In genomic region chr3:188754286-188754685, GRCh38 we compare ENCODE assay signal across 25 cellular contexts.
DNase-seq lines count a peak whose midpoint lies in the region; ATAC-seq and TF ChIP-seq lines count a peak whose summit lies in the region.
"Had no signal": no experiment of that assay in that cellular context is flagged by ENCODE, and none has a peak within 500 bp of the region (broad histone marks: within the 10 kb centered on the region; RNA-seq: fewer than 3 reads in every experiment).

No MANE protein-coding gene starts in this region.

- H3K4me1 ChIP-seq in sigmoid colon: peaks cover 0 to 18% (median 6%) of the 10 kb centered on the region in 4 donors
- H3K4me1 ChIP-seq: lower lobe of right lung, thyroid gland had no signal

- peak overlapping the region; percentile 21 for H3K4me3 Mint-ChIP-seq in memory B cell
- H3K4me3 Mint-ChIP-seq: CD4-positive, CD25-positive, alpha-beta regulatory T cell; central memory CD8-positive, alpha-beta T cell had no signal

- no peaks in the 10 kb centered on the region for H3K9me3 ChIP-seq in sigmoid colon
- H3K9me3 ChIP-seq: ascending aorta, lower lobe of right lung, thyroid gland had no signal

- no peak for TF ChIP-seq CTCF in sigmoid colon (IDR thresholded peaks at IDR 0.05)

- peaks cover 40% of the 10 kb centered on the region for H3K4me1 Mint-ChIP-seq in memory B cell

- peaks cover 4% of the 10 kb centered on the region for H3K36me3 Mint-ChIP-seq in memory B cell

- 86 to 93% methylated on average over 5 of the region's 5 CpGs for WGBS in sigmoid colon, 2 donors

- H3K36me3 ChIP-seq in sigmoid colon: no peaks in the 10 kb centered on the region
- H3K36me3 ChIP-seq: ascending aorta, lower lobe of right lung, thyroid gland had no signal

- no peaks in the 10 kb centered on the region for H3K27me3 ChIP-seq in sigmoid colon
- H3K27me3 ChIP-seq: ascending aorta, thyroid gland had no signal

- intact Hi-C loops in sigmoid colon (cut with DNase I): no loop called here

- ATAC-seq in GM19035 (IDR thresholded peaks at IDR 0.05; ENCODE audit: unreplicated experiment) (peak; percentile 44), HG02759 (IDR thresholded peaks at IDR 0.05; ENCODE audit: unreplicated experiment) (peak; percentile 52), HG03442 (IDR thresholded peaks at IDR 0.05; ENCODE audit: unreplicated experiment) (peak; percentile 48), memory B cell (ENCODE audit: low read depth) (peak; percentile 35)
- ATAC-seq: lower lobe of right lung; SK-N-SH treated with all-trans-retinoic acid at 6 μM for 48 hours; stimulated activated naive CD8-positive, alpha-beta T cell treated with anti-CD3 and anti-CD28 coated beads, Interleukin-15, Interleukin-2, amounts not matched to agents 100 U/mL and 50 U/mL, for 24 hours had no signal

- no peaks in the 10 kb centered on the region for H3K27me3 Mint-ChIP-seq in memory B cell
- H3K27me3 Mint-ChIP-seq: CD4-positive, CD25-positive, alpha-beta regulatory T cell; central memory CD8-positive, alpha-beta T cell; progenitor cell of endocrine pancreas had no signal

- no peaks in the 10 kb centered on the region for H3K9me3 Mint-ChIP-seq in memory B cell
- H3K9me3 Mint-ChIP-seq: activated T-cell treated with anti-CD3 and anti-CD28 coated beads, Interleukin-2, amount 50 U/mL, for 72 hours; CD4-positive, CD25-positive, alpha-beta regulatory T cell; central memory CD8-positive, alpha-beta T cell had no signal

- H3K4me3 ChIP-seq in sigmoid colon: no peak overlapping the region
- H3K4me3 ChIP-seq: ascending aorta, lower lobe of right lung, thyroid gland had no signal

- H3K27ac Mint-ChIP-seq in memory B cell: peak overlapping the region; percentile 79
- H3K27ac Mint-ChIP-seq: progenitor cell of endocrine pancreas had no signal

- no peak overlapping the region for H3K27ac ChIP-seq in sigmoid colon
- H3K27ac ChIP-seq: ascending aorta, lower lobe of right lung, RWPE1, thyroid gland had no signal

- no peak for TF ChIP-seq POLR2A in sigmoid colon (IDR thresholded peaks at IDR 0.05)

- DNase-seq in memory B cell (ENCODE audit: low spot score in 2 of 2) (peak in 1 of 2 donors; percentile 15), sigmoid colon (no peak), GM19240 (ENCODE audit: insufficient read length, low spot score) (no peak), NCI-H1436 treated with DMSO at 0.1 percent for 48 hours (lab: John Stamatoyannopoulos, UW) (no peak)
- DNase-seq: activated naive CD4-positive, alpha-beta T cell treated with anti-CD3 and anti-CD28 coated beads, Interleukin-2, amount 50 U/mL, for 16 hours; activated T-cell treated with anti-CD3 and anti-CD28 coated beads, Interleukin-2, amount 50 U/mL, for 72 hours; CD4-positive, CD25-positive, alpha-beta regulatory T cell; DMS153; GF-D8; GOT3; KBM-7; lower lobe of right lung; MV-4-11; NCI-H2029; stimulated activated naive CD8-positive, alpha-beta T cell treated with anti-CD3 and anti-CD28 coated beads, Interleukin-15, Interleukin-2, amounts not matched to agents 100 U/mL and 50 U/mL, for 24 hours; T1000; thyroid gland had no signal

- TF ChIP-seq EP300 in sigmoid colon (IDR thresholded peaks at IDR 0.05): no peak
